8 cellular contexts compared by ENCODE assay signal in the genomic region with DNA sequence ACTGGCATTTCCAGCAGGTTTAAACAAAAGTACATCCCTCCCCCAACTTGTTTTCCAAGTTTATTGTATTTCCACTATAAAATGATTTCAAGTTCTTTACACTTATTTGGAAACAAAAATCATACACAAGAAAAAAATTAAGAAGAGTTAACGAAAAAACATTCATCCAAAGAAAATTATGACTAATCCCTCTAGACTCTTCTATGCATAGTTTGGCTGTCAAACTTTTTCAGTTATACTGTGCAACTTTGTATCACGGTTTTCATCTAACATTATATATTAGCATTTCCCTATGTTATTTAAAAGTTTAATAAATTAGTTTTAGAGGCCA. TPM values are rescaled to one million over a fixed set of nuclear protein-coding genes. Genes with fewer than 3 reads are reported as not detected.
A peak's percentile ranks its signal among the peaks of the same experiment; 100 is the strongest.
DNase-seq lines count a peak whose midpoint lies in the region; ATAC-seq, FAIRE-seq and TF ChIP-seq lines count a peak whose summit lies in the region.

No MANE protein-coding gene starts in this region.

- H3K4me1 Mint-ChIP-seq in IgD-negative memory B cell: peaks cover 11 to 26% (median 21%) of the 10 kb centered on the region in 3 donors
- H3K4me1 Mint-ChIP-seq in naive B cell: peaks cover 19 to 33% (median 24%) of the 10 kb centered on the region in 3 donors

- DNase-seq in AG04449 (ENCODE audit: low read depth, low spot score) (no peak), cardiac fibroblast (ENCODE audit: low read depth in 2 of 2) (no peak), naive B cell (no peak), GM12892 (ENCODE audit: insufficient read length) (no peak), SHP77 treated with DMSO at 0.1 percent for 48 hours (lab: John Stamatoyannopoulos, UW) (no peak), putamen (ENCODE audit: low spot score) (no peak), RPMI8226 (no peak)

- ATAC-seq in naive B cell (ENCODE audit: low read depth in 2 of 2): no peak

- H3K9me3 Mint-ChIP-seq in IgD-negative memory B cell (no peaks in the 10 kb centered on the region), naive B cell (no peaks in the 10 kb centered on the region)

- CTCF ChIA-PET in AG04449 (lab: Yijun Ruan, JAX): interaction anchor here (1.5 to 2.4 kb wide), 2 partner anchors 38 to 119 kb away, joined by 7 to 13 read pairs; a partner anchor contains a TSS

- H3K27me3 Mint-ChIP-seq in IgD-negative memory B cell: peaks cover 4% of the 10 kb centered on the region
- no peaks in the 10 kb centered on the region for H3K27me3 Mint-ChIP-seq in naive B cell

- H3K36me3 Mint-ChIP-seq in IgD-negative memory B cell: no peaks in the 10 kb centered on the region
- no peaks in the 10 kb centered on the region for H3K36me3 Mint-ChIP-seq in naive B cell

- H3K4me3 ChIP-seq in AG04449 (ENCODE audit: low read depth, low read length): peak overlapping the region; percentile 87
- H3K4me3 ChIP-seq in cardiac fibroblast (replicated peaks in 1 of 2; ENCODE audit: low read depth in 2 of 2, low read length in 2 of 2): peak overlapping the region; percentile 65 to 84

- FAIRE-seq in GM12892 (lab: Jason Lieb, UNC): no peak

- TF ChIP-seq CTCF in AG04449 (IDR thresholded peaks at IDR 0.05; ENCODE audit: insufficient read depth, low read length, missing control alignments): no peak
- TF ChIP-seq CTCF in cardiac fibroblast (IDR thresholded peaks at IDR 0.05; ENCODE audit: low read depth, low read length): no peak

- POLR2A ChIA-PET in AG04449 (lab: Yijun Ruan, JAX): interaction anchor here (1.4 to 1.7 kb wide), 2 partner anchors 30 to 119 kb away, joined by 7 to 8 read pairs; a partner anchor contains a TSS

- TF ChIP-seq POLR2A in GM12892 (IDR thresholded peaks at IDR 0.05; ENCODE audit: low read depth, low read length): no peak

- H3K4me3 Mint-ChIP-seq in IgD-negative memory B cell (peak overlapping the region; percentile 67 to 100 (median 95)), naive B cell (peak overlapping the region; percentile 88 to 100 (median 98))

- H3K27ac Mint-ChIP-seq in IgD-negative memory B cell (peak overlapping the region in 1 of 3 donors; percentile 85), naive B cell (no peak overlapping the region)

RNA-seq across cellular contexts. Expression of a gene that starts 0.6 kb away (rescaled TPM):
- 5.8 TPM for polyA plus RNA-seq in IgD-negative memory B cell
- polyA plus RNA-seq in naive B cell (ENCODE audit: low read depth in 6 of 6): 1 to 10 TPM in 5 of 6 donors, not detected in 1; 4.1 to 9.8 (median 5.2) TPM
- 6.6 TPM for polyA plus RNA-seq in GM12892 (2012; ENCODE audit: missing spikeins)

RNA-seq across cellular contexts. Expression of a gene that starts 3.0 kb away (rescaled TPM):
- polyA plus RNA-seq in IgD-negative memory B cell (3.9 TPM), naive B cell (ENCODE audit: low read depth in 6 of 6) (1 to 10 TPM in 5 of 6 donors, not detected in 1; 1.4 to 2.4 (median 1.4) TPM)
- 0.59 TPM for polyA plus RNA-seq in GM12892 (2012; ENCODE audit: missing spikeins)

RNA-seq across cellular contexts. Expression of a gene that starts 29.6 kb away (rescaled TPM):
- 171 TPM for polyA plus RNA-seq in IgD-negative memory B cell
- polyA plus RNA-seq in naive B cell (ENCODE audit: low read depth in 6 of 6): 100 to 1,000 TPM; 148 to 229 (median 185) TPM
- polyA plus RNA-seq in GM12892 (2012; ENCODE audit: missing spikeins): 245 TPM

RNA-seq across cellular contexts. Expression of a gene that starts 36.7 kb away (rescaled TPM):
- polyA plus RNA-seq in IgD-negative memory B cell (not detected), naive B cell (ENCODE audit: low read depth in 6 of 6) (under 1 TPM in 2 of 6 donors, not detected in 4; 0.27 to 0.74 TPM)
- polyA plus RNA-seq in GM12892 (2012; ENCODE audit: missing spikeins): not detected

RNA-seq across cellular contexts. Expression of a gene that starts 38.1 kb away (rescaled TPM):
- polyA plus RNA-seq in IgD-negative memory B cell (4.1 TPM), naive B cell (ENCODE audit: low read depth in 6 of 6) (1 to 10 TPM in 4 of 6 donors, under 1 TPM in 1, not detected in 1; 0.65 to 2.7 (median 1.2) TPM)
- 8.5 TPM for polyA plus RNA-seq in GM12892 (2012; ENCODE audit: missing spikeins)
